27 cellular contexts compared by ENCODE assay signal in the genomic region with DNA sequence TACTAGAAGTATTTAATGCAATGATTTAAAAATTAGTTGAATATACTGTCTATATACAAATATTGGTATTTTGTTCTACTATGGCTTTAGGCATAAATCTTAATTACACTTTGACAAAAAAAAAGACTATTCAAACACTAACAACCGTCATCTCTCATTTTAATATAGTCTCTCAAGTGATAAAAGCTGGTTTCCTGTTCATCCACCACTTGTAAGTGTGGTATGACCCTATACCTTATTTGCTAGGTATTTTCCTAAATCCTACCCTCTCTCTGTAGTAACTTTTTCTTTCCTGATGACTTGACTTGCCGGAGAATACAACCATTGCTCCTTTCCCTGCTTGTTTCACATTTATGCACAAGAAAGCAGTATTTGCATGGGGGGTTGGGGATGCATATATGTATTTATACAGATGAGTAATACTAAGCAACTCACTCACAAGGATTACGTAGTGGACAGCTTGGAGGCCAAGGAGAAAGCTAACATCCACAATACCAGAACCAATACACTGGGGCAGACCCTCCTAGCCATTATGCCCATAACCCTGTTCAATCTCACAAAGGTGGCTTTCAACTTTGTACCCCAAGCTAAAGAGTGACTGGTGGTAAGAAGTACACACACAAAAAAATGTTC. TPM values are rescaled to one million over a fixed set of nuclear protein-coding genes. Genes with fewer than 3 reads are reported as not detected.
DNase-seq lines count a peak whose midpoint lies in the region; FAIRE-seq and TF ChIP-seq lines count a peak whose summit lies in the region.
"Had no signal": no experiment of that assay in that cellular context is flagged by ENCODE, and none has a peak within 500 bp of the region (broad histone marks: within the 10 kb centered on the region; RNA-seq: fewer than 3 reads in every experiment).

No MANE protein-coding gene starts in this region.

- no peak overlapping the region for H2AFZ ChIP-seq in mesenchymal stem cell (ENCODE audit: low read depth, low read length)

- peaks cover 7% of the 10 kb centered on the region for H3K79me1 ChIP-seq in mesenchymal stem cell (replicated peaks; ENCODE audit: low read length, poor library complexity, severe bottlenecking)

- intact Hi-C loops in ovary (cut with DNase I) (no loop called here), colonic mucosa (cut with DNase I) (loop anchor here (5.0 kb wide), 1 partner anchor 59 kb away; no protein-coding TSS in a partner anchor)

- H3K4me2 ChIP-seq in mesenchymal stem cell (ENCODE audit: low read length, poor library complexity, severe bottlenecking) = no peak overlapping the region

- FAIRE-seq in H54 (lab: Jason Lieb, UNC) (peak; percentile 86), bronchial epithelial cell (lab: Jason Lieb, UNC) (no peak)
- FAIRE-seq: frontal cortex, pancreas had no signal

- H2AK5ac ChIP-seq in mesenchymal stem cell (ENCODE audit: low read length, severe bottlenecking) = no peak overlapping the region

- no peak for TF ChIP-seq POLR2A in H54 (IDR thresholded peaks at IDR 0.05; ENCODE audit: low read depth, low read length)
- TF ChIP-seq POLR2A in ovary (IDR thresholded peaks at IDR 0.05) = no peak

- H2BK15ac ChIP-seq in mesenchymal stem cell (ENCODE audit: low read depth, poor library complexity, severe bottlenecking) = no peak overlapping the region

- 84% methylated on average over 2 of the region's 3 CpGs for WGBS in mesenchymal stem cell
- 91 to 96% (median 94%) methylated on average over 3 of the region's 3 CpGs for WGBS in ovary, 3 donors

- TF ChIP-seq CTCF in bronchial epithelial cell (IDR thresholded peaks at IDR 0.05; ENCODE audit: insufficient read depth, low read length, severe bottlenecking) = no peak
- no peak for TF ChIP-seq CTCF in ovary (IDR thresholded peaks at IDR 0.05)
- TF ChIP-seq CTCF in colonic mucosa (IDR thresholded peaks at IDR 0.05) = no peak

- no peak overlapping the region for H3K23ac ChIP-seq in mesenchymal stem cell (ENCODE audit: low read length in 2 of 2)

- H3K4me3 ChIP-seq in bronchial epithelial cell (ENCODE audit: low read depth, low read length) = no peak overlapping the region
- no peak overlapping the region for H3K4me3 ChIP-seq in mesenchymal stem cell (ENCODE audit: insufficient read depth in 1 of 2, low read depth in 1 of 2, low read length in 2 of 2)
- no peak overlapping the region for H3K4me3 ChIP-seq in ovary
- H3K4me3 ChIP-seq in colonic mucosa = no peak overlapping the region
- H3K4me3 ChIP-seq: ascending aorta, esophagus muscularis mucosa, heart right ventricle, lower lobe of right lung, mucosa of descending colon, pancreas, upper lobe of left lung had no signal

- no peak overlapping the region for H2BK120ac ChIP-seq in mesenchymal stem cell (ENCODE audit: low read depth, low read length)

- H3K27me3 ChIP-seq in bronchial epithelial cell (ENCODE audit: control insufficient read depth, insufficient read depth, low read length) (no peaks in the 10 kb centered on the region), mesenchymal stem cell (ENCODE audit: control insufficient read depth in 1 of 2, insufficient read depth in 1 of 2, low read length in 2 of 2) (no peaks in the 10 kb centered on the region), ovary (no peaks in the 10 kb centered on the region), colonic mucosa (no peaks in the 10 kb centered on the region)
- H3K27me3 ChIP-seq: ascending aorta, esophagus muscularis mucosa, heart right ventricle, pancreas, upper lobe of left lung had no signal

- H3K4ac ChIP-seq in mesenchymal stem cell (ENCODE audit: low read depth in 1 of 2, low read length in 2 of 2) = no peak overlapping the region

- H3K18ac ChIP-seq in mesenchymal stem cell (ENCODE audit: low read depth in 1 of 2, low read length in 2 of 2) = no peak overlapping the region

- TF ChIP-seq EP300 in ovary (IDR thresholded peaks at IDR 0.05) = no peak

- H3K36me3 ChIP-seq in bronchial epithelial cell (ENCODE audit: control insufficient read depth, insufficient read depth, low read length) (peaks cover 2% of the 10 kb centered on the region), mesenchymal stem cell (ENCODE audit: control insufficient read depth in 1 of 2, insufficient read depth in 2 of 2, low read depth in 1 of 2, low read length in 2 of 2) (peaks cover 0 to 71% of the 10 kb centered on the region in 2 experiments), ovary (no peaks in the 10 kb centered on the region), colonic mucosa (no peaks in the 10 kb centered on the region)
- H3K36me3 ChIP-seq: pancreas had no signal

- H3K14ac ChIP-seq in mesenchymal stem cell (ENCODE audit: low read length in 2 of 2) = no peak overlapping the region

- no peak overlapping the region for H2BK5ac ChIP-seq in mesenchymal stem cell (ENCODE audit: low read depth, low read length, poor library complexity, severe bottlenecking)

- H4K8ac ChIP-seq in mesenchymal stem cell (ENCODE audit: low read length) = no peak overlapping the region

- H3K9me3 ChIP-seq in mesenchymal stem cell (ENCODE audit: control insufficient read depth, low read length) = no peaks in the 10 kb centered on the region
- H3K9me3 ChIP-seq in ovary = no peaks in the 10 kb centered on the region
- H3K9me3 ChIP-seq in colonic mucosa = no peaks in the 10 kb centered on the region
- H3K9me3 ChIP-seq: ascending aorta, esophagus muscularis mucosa, heart right ventricle, lower lobe of right lung, mucosa of descending colon, pancreas, upper lobe of left lung had no signal

- H3K27ac ChIP-seq in mesenchymal stem cell (ENCODE audit: low read length, poor library complexity, severe bottlenecking) (no peak overlapping the region), ovary (no peak overlapping the region), colonic mucosa (no peak overlapping the region)
- H3K27ac ChIP-seq: ascending aorta, C4-2B, esophagus muscularis mucosa, heart right ventricle, lower lobe of right lung, pancreas, upper lobe of left lung, VCaP had no signal

- H2BK12ac ChIP-seq in mesenchymal stem cell (ENCODE audit: low read length in 2 of 2) = no peak overlapping the region

- H4K91ac ChIP-seq in mesenchymal stem cell (ENCODE audit: low read length) = no peak overlapping the region

- peak; percentile 15 for DNase-seq in EH (ENCODE audit: low read depth)
- no peak for DNase-seq in H54 (ENCODE audit: insufficient read length, low spot score)
- peak; percentile 59 for DNase-seq in bronchial epithelial cell (ENCODE audit: low read depth)
- peak; percentile 20 for DNase-seq in mesenchymal stem cell
- no peak for DNase-seq in ovary
- DNase-seq in colonic mucosa = no peak
- DNase-seq in 8988T = no peak
- DNase-seq: activated CD4-positive, alpha-beta T cell treated with anti-CD3 and anti-CD28 coated beads for 36 hours; activated effector memory CD4-positive, alpha-beta T cell treated with anti-CD3 and anti-CD28 coated beads, Interleukin-2, amount 50 U/mL, for 16 hours; dermis blood vessel endothelial cell; endodermal cell; heart right ventricle; lower lobe of right lung; mucosa of descending colon; NCI-H1436 treated with DMSO at 0.1 percent for 48 hours; NCI-H446; NCI-H748 treated with DMSO at 0.1 percent for 48 hours; nephron progenitor cell; pancreas; retina; stimulated activated naive B cell treated with anti-CD40 and anti-IgM and Interleukin-4, amounts not matched to agents 10 μg/mL and 1 μg/mL and 100 μg/mL, for 72 hours had no signal

- H3K9ac ChIP-seq in mesenchymal stem cell (ENCODE audit: low read length) (no peak overlapping the region), colonic mucosa (ENCODE audit: low read depth in 2 of 2, low read length in 2 of 2) (no peak overlapping the region)

- H3K4me1 ChIP-seq in mesenchymal stem cell (ENCODE audit: control insufficient read depth, insufficient read depth, low read depth, low read length) (no peaks in the 10 kb centered on the region), ovary (ENCODE audit: insufficient read depth) (no peaks in the 10 kb centered on the region), colonic mucosa (no peaks in the 10 kb centered on the region)

RNA-seq across cellular contexts. Expression of gene EFNB2, which starts 12.7 kb away (rescaled TPM):
- total RNA-seq in bronchial epithelial cell = 11.3 and 23.2 TPM in 2 replicates
- 12.2 TPM for polyA plus RNA-seq in mesenchymal stem cell (2013, experiment 1 of 2)
- polyA plus RNA-seq in mesenchymal stem cell (2013, experiment 2 of 2) = 12.9 TPM
- 10 to 100 TPM in 3 of 7 donors, 1 to 10 TPM in 4; 3.7 to 33.2 (median 8.7) TPM for total RNA-seq in ovary
- 10 to 100 TPM; 13.5 to 25.3 TPM for polyA plus RNA-seq in ovary
- total RNA-seq in colonic mucosa = 100 to 1,000 TPM in 1 of 2 donors, 10 to 100 TPM in 1; 41.8 to 104 TPM

RNA-seq across cellular contexts. Expression of gene ARGLU1, which starts 19.8 kb away (rescaled TPM):
- total RNA-seq in bronchial epithelial cell (31.9 and 48.4 TPM in 2 replicates), ovary (100 to 1,000 TPM in 2 of 7 donors, 10 to 100 TPM in 5; 72.6 to 136 (median 76.8) TPM), colonic mucosa (10 to 100 TPM; 58.7 to 60.0 TPM)
- 69.3 TPM for polyA plus RNA-seq in mesenchymal stem cell (2013, experiment 1 of 2)
- polyA plus RNA-seq in mesenchymal stem cell (2013, experiment 2 of 2) = 65.2 TPM
- polyA plus RNA-seq in ovary = 100 to 1,000 TPM in 1 of 2 donors, 10 to 100 TPM in 1; 72.5 to 108 TPM

Comparison
In these comparisons a context has a peak if more than half of its experiments do, and no peak if none do; other contexts are left out.
1. DNase-seq: peak in EH (single experiment), bronchial epithelial cell (single experiment) and mesenchymal stem cell (single experiment); none in H54 (single experiment), ovary (0 of 5), colonic mucosa (single experiment) and 8988T (single experiment).